ENCODE assay signal across 8 cellular contexts in the genomic region with DNA sequence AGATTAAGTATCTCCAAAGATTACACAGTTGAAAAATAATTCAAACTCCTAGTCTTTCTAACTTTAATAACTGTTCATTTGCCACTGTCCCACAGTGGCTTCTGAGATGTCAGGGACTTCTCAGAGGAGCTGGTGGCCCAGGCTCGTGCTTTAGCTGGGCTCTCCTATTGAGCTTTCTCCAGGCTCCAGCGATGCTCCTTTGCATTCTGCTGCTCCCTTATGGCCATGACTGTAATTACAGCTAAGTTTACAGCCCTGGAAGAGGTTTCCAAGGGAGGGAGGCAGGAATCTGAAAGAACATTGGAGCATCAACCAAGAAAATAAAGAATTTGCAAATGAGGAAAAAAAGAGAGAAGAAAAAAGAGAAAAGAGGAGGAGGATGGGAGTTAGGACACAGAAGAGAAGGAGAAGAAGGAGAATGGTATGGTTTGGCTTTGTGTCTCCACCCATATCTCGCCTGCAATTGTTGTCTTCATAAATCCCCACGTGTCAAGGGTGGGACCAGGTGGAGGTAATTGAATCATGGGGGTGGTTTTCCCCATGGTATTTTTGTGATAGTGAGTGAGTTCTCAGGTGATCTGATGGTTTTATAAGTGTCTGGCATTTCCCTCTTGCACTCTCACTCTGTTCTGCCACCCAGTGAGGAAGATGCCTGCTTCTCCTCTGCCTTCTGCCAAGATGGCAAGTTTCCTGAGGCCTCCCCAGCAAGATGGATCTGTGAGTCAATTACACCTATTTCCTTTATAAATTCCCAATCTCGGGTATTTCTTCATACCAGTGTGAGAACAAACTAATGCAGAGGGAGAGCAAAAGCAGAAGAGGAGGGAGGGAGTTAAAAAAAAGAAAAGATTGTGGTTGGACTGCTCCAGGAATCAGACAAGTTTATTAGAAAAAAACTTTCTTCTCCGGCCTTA.
DNase-seq lines count a peak whose midpoint lies in the region; ATAC-seq and TF ChIP-seq lines count a peak whose summit lies in the region.

No MANE protein-coding gene starts in this region.

- DNase-seq in AG10803 (ENCODE audit: low read depth), result peak; percentile 73
- peak; percentile 47 for DNase-seq in NCI-H146 (lab: John Stamatoyannopoulos, UW)
- peak; percentile 82 for DNase-seq in amniotic epithelial cell (ENCODE audit: low read depth)
- DNase-seq in kidney epithelial cell (ENCODE audit: low read depth), result no peak
- no peak for DNase-seq in activated CD4-positive, CD25-positive, alpha-beta regulatory T cell (lab: John Stamatoyannopoulos, UW)
- no peak for DNase-seq in activated effector memory CD4-positive, alpha-beta T cell treated with anti-CD3 and anti-CD28 coated beads, Interleukin-2, amount 50 U/mL, for 16 hours

- TF ChIP-seq CTCF in AG10803 (conservative IDR thresholded peaks at IDR 0.05; ENCODE audit: low read length) (peak; percentile 85), kidney epithelial cell (IDR thresholded peaks at IDR 0.05; ENCODE audit: insufficient read depth, low read length, poor library complexity, severe bottlenecking) (peak; percentile 75)

- ATAC-seq in GM18498 (IDR thresholded peaks at IDR 0.05; ENCODE audit: unreplicated experiment), result peak; percentile 81
- ATAC-seq in HG02884 (IDR thresholded peaks at IDR 0.05; ENCODE audit: unreplicated experiment), result peak; percentile 91

- H3K27me3 ChIP-seq in kidney epithelial cell (ENCODE audit: control insufficient read depth, insufficient read depth, low read length), result no peaks in the 10 kb centered on the region

- H3K4me3 ChIP-seq in AG10803 (ENCODE audit: low read length) (no peak overlapping the region), kidney epithelial cell (ENCODE audit: low read depth, low read length) (no peak overlapping the region)

- H3K36me3 ChIP-seq in kidney epithelial cell (ENCODE audit: control insufficient read depth, insufficient read depth, low read length), result no peaks in the 10 kb centered on the region

Comparison
In these comparisons a context has a peak if more than half of its experiments do, and no peak if none do; other contexts are left out.
1. DNase-seq: peak in AG10803 (single experiment), NCI-H146 (single experiment) and amniotic epithelial cell (single experiment); none in kidney epithelial cell (single experiment), activated CD4-positive, CD25-positive, alpha-beta regulatory T cell (0 of 4) and activated effector memory CD4-positive, alpha-beta T cell treated with anti-CD3 and anti-CD28 coated beads, Interleukin-2, amount 50 U/mL, for 16 hours (single experiment).